8 cellular contexts compared by ENCODE assay signal in genomic region chr1:248873993-248874671, GRCh38. TPM values are rescaled to one million over a fixed set of nuclear protein-coding genes. Genes with fewer than 3 reads are reported as not detected.
DNase-seq lines count a peak whose midpoint lies in the region; ATAC-seq, FAIRE-seq and TF ChIP-seq lines count a peak whose summit lies in the region.

No MANE protein-coding gene starts in this region.

- peak overlapping the region; percentile 96 for H3K4me2 ChIP-seq in HepG2 (ENCODE audit: low read depth, low read length)

- in situ Hi-C loops in HepG2 (cut with HindIII; ENCODE audit: extremely low pct_ligation_motif_present, low pct_unique_long_range_greater_than_20kb): no loop called here

- POLR2A ChIA-PET in HepG2 (lab: Yijun Ruan, JAX): interaction anchor here (1.3 to 3.3 kb wide), 5 partner anchors 10 to 48 kb away, joined by 9 to 44 read pairs (median 20); partner anchors contain the start of genes PGBD2, SH3BP5L, ZNF672 and ZNF692

- peak; percentile 83 for ATAC-seq in Right ventricle myocardium inferior
- ATAC-seq in HG03280 (IDR thresholded peaks at IDR 0.05; ENCODE audit: unreplicated experiment): peak; percentile 55
- peak; percentile 57 for ATAC-seq in HepG2

- no peaks in the 10 kb centered on the region; a peak in 1 of 5 replicates for H3K27me3 ChIP-seq in HepG2 (ENCODE audit: control insufficient read depth in 1 of 2, insufficient read depth in 2 of 2, low read length in 2 of 2)

- peak; percentile 56 for FAIRE-seq in HepG2 (lab: Jason Lieb, UNC)

- peak overlapping the region; percentile 95 for H3K27ac ChIP-seq in HepG2 (ENCODE audit: extremely low read length, insufficient read depth, low read length)

- BruUV-seq in HepG2 (replicated peaks; lab: Mats Ljungman, UMichigan): no TSS peak

- H3K36me3 ChIP-seq in HepG2 (replicated peaks in 1 of 2; ENCODE audit: control insufficient read depth in 1 of 2, insufficient read depth in 2 of 2, low read length in 2 of 2): no peaks in the 10 kb centered on the region

- CTCF ChIA-PET in HepG2 (lab: Yijun Ruan, JAX; ENCODE audit: low intra/inter-chr PET ratio, low total read pairs): interaction anchor here (1.6 kb wide), 1 partner anchor 16 kb away, joined by 3 read pairs; the partner anchor contains the start of gene ZNF692

- H3K9ac ChIP-seq in HepG2 (ENCODE audit: insufficient read depth, low read depth, low read length): peak overlapping the region; percentile 89

- no peaks in the 10 kb centered on the region for H4K20me1 ChIP-seq in HepG2 (ENCODE audit: insufficient read depth, low read length)

- DNase-seq in Right ventricle myocardium inferior (ENCODE audit: missing footprints) (no peak), cardiac septum (ENCODE audit: low spot score) (no peak), NCI-H446 (lab: John Stamatoyannopoulos, UW) (peak; percentile 90 to 95), choroid plexus epithelial cell (ENCODE audit: low read depth) (peak; percentile 93), HepG2 (ENCODE audit: low spot score) (peak; percentile 89)
- DNase-seq in activated CD4-positive, alpha-beta T cell treated with anti-CD3 and anti-CD28 coated beads for 24 hours (ENCODE audit: low read depth in 2 of 2): peak; percentile 73 to 82
- DNase-seq in stimulated activated CD4-positive, alpha-beta T cell treated with anti-CD3 and anti-CD28 coated beads, Interleukin-2, amount 100 ng/mL, for 24 hours: peak; percentile 86 to 87

- intact Hi-C loops in Right ventricle myocardium inferior (cut with DNase I): loop anchor here (1.0 kb wide), 4 partner anchors 11 to 48 kb away; partner anchors contain the start of genes PGBD2 and ZNF692
- intact Hi-C loops in cardiac septum (cut with DNase I): loop anchor here (1.0 to 2.0 kb wide), 4 partner anchors 15 to 39 kb away; partner anchors contain the start of genes PGBD2, ZNF672 and ZNF692
- intact Hi-C loops in HepG2 (cut with micrococcal nuclease; ENCODE audit: unreplicated experiment): loop anchor here (1.0 to 2.0 kb wide), 4 partner anchors 11 to 49 kb away; partner anchors contain the start of genes PGBD2, SH3BP5L and ZNF692

- peaks cover 9% of the 10 kb centered on the region for H3K4me1 ChIP-seq in HepG2 (ENCODE audit: insufficient read depth, low read length)

- 2% methylated on average over 23 of the region's 24 CpGs for WGBS in HepG2 (ENCODE audit: low lambda C conversion rate)

- H3K4me3 ChIP-seq in choroid plexus epithelial cell (ENCODE audit: low read depth, low read length) (peak overlapping the region; percentile 87), HepG2 (replicated peaks in 1 of 3; ENCODE audit: insufficient read depth in 1 of 3, low read depth in 2 of 3, low read length in 3 of 3) (peak overlapping the region; percentile 60 to 87 (median 79))

- TF ChIP-seq RAD21 in HepG2 (CRISPR knock-in tag; IDR thresholded peaks at IDR 0.05): no peak

- TF ChIP-seq POLR2A in HepG2 (IDR thresholded peaks at IDR 0.05; ENCODE audit: insufficient read depth in 1 of 2, low read depth in 2 of 2, low read length in 2 of 2): no peak

- H3K79me2 ChIP-seq in HepG2 (ENCODE audit: insufficient read depth, low read length): no peaks in the 10 kb centered on the region

- TF ChIP-seq EP300 in HepG2 (IDR thresholded peaks at IDR 0.05; ENCODE audit: low read depth in 2 of 2, low read length in 2 of 2) (0 out of 4 replicates have a peak, but pooled peaks of 1 of the 2 experiments have one; percentile 10), HepG2 (CRISPR knock-in tag; IDR thresholded peaks at IDR 0.05; ENCODE audit: borderline replicate concordance) (no peak)

- H2AFZ ChIP-seq in HepG2 (ENCODE audit: low read length): no peak overlapping the region

- TF ChIP-seq CTCF in choroid plexus epithelial cell (conservative IDR thresholded peaks at IDR 0.05; ENCODE audit: low read depth, low read length): no peak
- TF ChIP-seq CTCF in HepG2 (CRISPR knock-in tag; IDR thresholded peaks at IDR 0.05): no peak

- H3K9me3 ChIP-seq in HepG2 (ENCODE audit: low read length): no peaks in the 10 kb centered on the region

RNA-seq across cellular contexts. Expression of gene ZNF692, which starts 15.2 kb away (rescaled TPM):
- total RNA-seq in Right ventricle myocardium inferior: 20.8 TPM
- total RNA-seq in cardiac septum: 18.1 TPM
- total RNA-seq in HepG2 (2016; rRNA removed; fragmentation: Illumina TruSeq; extraction: Trizol): 6.2 and 27.3 TPM in 2 replicates
- 6.1 and 6.8 TPM in 2 replicates for total RNA-seq in HepG2 (2016; cell fraction: cytosol; rRNA removed; fragmentation: Illumina TruSeq; extraction: Trizol; ENCODE audit: low read depth)
- total RNA-seq in HepG2 (2016; cell fraction: insoluble cytoplasmic fraction; rRNA removed; fragmentation: Illumina TruSeq; extraction: Trizol): 6.3 and 26.1 TPM in 2 replicates
- total RNA-seq in HepG2 (2016; cell fraction: membrane; rRNA removed; fragmentation: Illumina TruSeq; extraction: Trizol): 6.5 and 7.6 TPM in 2 replicates
- 39.9 and 46.9 TPM in 2 replicates for total RNA-seq in HepG2 (2016; cell fraction: nucleus; rRNA removed; fragmentation: Illumina TruSeq; extraction: Trizol)
- 45.8 and 56.0 TPM in 2 replicates for polyA plus RNA-seq in HepG2 (2011; rRNA removed)
- 11.1 and 18.9 TPM in 2 replicates for polyA plus RNA-seq in HepG2 (2011; cell fraction: cytosol; rRNA removed)
- polyA plus RNA-seq in HepG2 (2011; cell fraction: nucleus; rRNA removed): 493 and 513 TPM in 2 replicates
- 24.8 and 36.0 TPM in 2 replicates for polyA plus RNA-seq in HepG2 (2012)
- polyA plus RNA-seq in HepG2 (2016; cell fraction: cytosol; fragmentation: Illumina TruSeq; extraction: Trizol; ENCODE audit: low read depth): 4.2 and 5.0 TPM in 2 replicates
- polyA plus RNA-seq in HepG2 (2016; cell fraction: insoluble cytoplasmic fraction; fragmentation: Illumina TruSeq; extraction: Trizol; ENCODE audit: low read depth): 6.8 and 9.0 TPM in 2 replicates
- polyA plus RNA-seq in HepG2 (2016; cell fraction: membrane; fragmentation: Illumina TruSeq; extraction: Trizol; ENCODE audit: low read depth): 6.7 and 6.9 TPM in 2 replicates
- polyA plus RNA-seq in HepG2 (2016; cell fraction: nucleus; fragmentation: Illumina TruSeq; extraction: Trizol; ENCODE audit: insufficient read depth, low read depth): 133 and 150 TPM in 2 replicates
- 15.3 and 41.9 TPM in 2 replicates for polyA minus RNA-seq in HepG2 (2011; rRNA and poly(A)+ RNA removed; ENCODE audit: low replicate concordance)
- 3.1 and 3.3 TPM in 2 replicates for polyA minus RNA-seq in HepG2 (2011; cell fraction: cytosol; rRNA and poly(A)+ RNA removed)
- 33.8 and 34.6 TPM in 2 replicates for polyA minus RNA-seq in HepG2 (2011; cell fraction: nucleus; rRNA and poly(A)+ RNA removed)

RNA-seq across cellular contexts. Expression of gene PGBD2, which starts 31.9 kb away (rescaled TPM):
- total RNA-seq in Right ventricle myocardium inferior (2.9 TPM), cardiac septum (2.9 TPM), HepG2 (2016; rRNA removed; fragmentation: Illumina TruSeq; extraction: Trizol) (7.4 and 7.9 TPM in 2 replicates)
- 0.81 and 1.5 TPM in 2 replicates for total RNA-seq in HepG2 (2016; cell fraction: cytosol; rRNA removed; fragmentation: Illumina TruSeq; extraction: Trizol; ENCODE audit: low read depth)
- 7.9 and 8.9 TPM in 2 replicates for total RNA-seq in HepG2 (2016; cell fraction: insoluble cytoplasmic fraction; rRNA removed; fragmentation: Illumina TruSeq; extraction: Trizol)
- 1.8 and 2.9 TPM in 2 replicates for total RNA-seq in HepG2 (2016; cell fraction: membrane; rRNA removed; fragmentation: Illumina TruSeq; extraction: Trizol)
- 9.1 and 10.5 TPM in 2 replicates for total RNA-seq in HepG2 (2016; cell fraction: nucleus; rRNA removed; fragmentation: Illumina TruSeq; extraction: Trizol)
- polyA plus RNA-seq in HepG2 (2011; rRNA removed): 6.0 and 6.8 TPM in 2 replicates
- 3.2 and 3.4 TPM in 2 replicates for polyA plus RNA-seq in HepG2 (2011; cell fraction: cytosol; rRNA removed)
- polyA plus RNA-seq in HepG2 (2011; cell fraction: nucleus; rRNA removed): 14.7 and 16.8 TPM in 2 replicates
- 2.7 and 3.3 TPM in 2 replicates for polyA plus RNA-seq in HepG2 (2012)
- 0.41 and 0.51 TPM in 2 replicates for polyA plus RNA-seq in HepG2 (2016; cell fraction: cytosol; fragmentation: Illumina TruSeq; extraction: Trizol; ENCODE audit: low read depth)
- polyA plus RNA-seq in HepG2 (2016; cell fraction: insoluble cytoplasmic fraction; fragmentation: Illumina TruSeq; extraction: Trizol; ENCODE audit: low read depth): 6.0 and 6.6 TPM in 2 replicates
- polyA plus RNA-seq in HepG2 (2016; cell fraction: membrane; fragmentation: Illumina TruSeq; extraction: Trizol; ENCODE audit: low read depth): 1.1 and 1.2 TPM in 2 replicates
- 16.5 and 19.0 TPM in 2 replicates for polyA plus RNA-seq in HepG2 (2016; cell fraction: nucleus; fragmentation: Illumina TruSeq; extraction: Trizol; ENCODE audit: insufficient read depth, low read depth)
- polyA minus RNA-seq in HepG2 (2011; rRNA and poly(A)+ RNA removed; ENCODE audit: low replicate concordance): 4.2 and 10.7 TPM in 2 replicates
- polyA minus RNA-seq in HepG2 (2011; cell fraction: cytosol; rRNA and poly(A)+ RNA removed): 1.8 and 3.4 TPM in 2 replicates
- 6.8 and 8.1 TPM in 2 replicates for polyA minus RNA-seq in HepG2 (2011; cell fraction: nucleus; rRNA and poly(A)+ RNA removed)

RNA-seq across cellular contexts. Expression of gene ZNF672, which starts 36.1 kb away (rescaled TPM):
- 40.3 TPM for total RNA-seq in Right ventricle myocardium inferior
- total RNA-seq in cardiac septum: 40.7 TPM
- 16.8 and 17.2 TPM in 2 replicates for total RNA-seq in HepG2 (2016; rRNA removed; fragmentation: Illumina TruSeq; extraction: Trizol)
- total RNA-seq in HepG2 (2016; cell fraction: cytosol; rRNA removed; fragmentation: Illumina TruSeq; extraction: Trizol; ENCODE audit: low read depth): 3.1 and 4.0 TPM in 2 replicates
- total RNA-seq in HepG2 (2016; cell fraction: insoluble cytoplasmic fraction; rRNA removed; fragmentation: Illumina TruSeq; extraction: Trizol): 14.8 and 16.9 TPM in 2 replicates
- total RNA-seq in HepG2 (2016; cell fraction: membrane; rRNA removed; fragmentation: Illumina TruSeq; extraction: Trizol): 10.2 and 12.7 TPM in 2 replicates
- total RNA-seq in HepG2 (2016; cell fraction: nucleus; rRNA removed; fragmentation: Illumina TruSeq; extraction: Trizol): 9.1 and 12.7 TPM in 2 replicates
- 22.9 and 25.1 TPM in 2 replicates for polyA plus RNA-seq in HepG2 (2011; rRNA removed)
- 24.3 and 29.1 TPM in 2 replicates for polyA plus RNA-seq in HepG2 (2011; cell fraction: cytosol; rRNA removed)
- polyA plus RNA-seq in HepG2 (2011; cell fraction: nucleus; rRNA removed): 35.0 and 36.6 TPM in 2 replicates
- polyA plus RNA-seq in HepG2 (2012): 9.7 and 13.0 TPM in 2 replicates
- polyA plus RNA-seq in HepG2 (2016; cell fraction: cytosol; fragmentation: Illumina TruSeq; extraction: Trizol; ENCODE audit: low read depth): 1.9 and 2.9 TPM in 2 replicates
- 14.5 TPM in 2 replicates for polyA plus RNA-seq in HepG2 (2016; cell fraction: insoluble cytoplasmic fraction; fragmentation: Illumina TruSeq; extraction: Trizol; ENCODE audit: low read depth)
- polyA plus RNA-seq in HepG2 (2016; cell fraction: membrane; fragmentation: Illumina TruSeq; extraction: Trizol; ENCODE audit: low read depth): 6.4 and 6.5 TPM in 2 replicates
- polyA plus RNA-seq in HepG2 (2016; cell fraction: nucleus; fragmentation: Illumina TruSeq; extraction: Trizol; ENCODE audit: insufficient read depth, low read depth): 14.3 and 15.1 TPM in 2 replicates
- 49.0 and 55.7 TPM in 2 replicates for polyA minus RNA-seq in HepG2 (2011; rRNA and poly(A)+ RNA removed; ENCODE audit: low replicate concordance)
- polyA minus RNA-seq in HepG2 (2011; cell fraction: cytosol; rRNA and poly(A)+ RNA removed): 15.0 and 15.7 TPM in 2 replicates
- 22.0 and 24.1 TPM in 2 replicates for polyA minus RNA-seq in HepG2 (2011; cell fraction: nucleus; rRNA and poly(A)+ RNA removed)

RNA-seq across cellular contexts. Expression of gene SH3BP5L, which starts 48.4 kb away (rescaled TPM):
- total RNA-seq in Right ventricle myocardium inferior: 22.2 TPM
- 25.1 TPM for total RNA-seq in cardiac septum
- 10.2 and 14.9 TPM in 2 replicates for total RNA-seq in HepG2 (2016; rRNA removed; fragmentation: Illumina TruSeq; extraction: Trizol)
- 2.1 and 2.4 TPM in 2 replicates for total RNA-seq in HepG2 (2016; cell fraction: cytosol; rRNA removed; fragmentation: Illumina TruSeq; extraction: Trizol; ENCODE audit: low read depth)
- total RNA-seq in HepG2 (2016; cell fraction: insoluble cytoplasmic fraction; rRNA removed; fragmentation: Illumina TruSeq; extraction: Trizol): 10.1 and 14.6 TPM in 2 replicates
- total RNA-seq in HepG2 (2016; cell fraction: membrane; rRNA removed; fragmentation: Illumina TruSeq; extraction: Trizol): 6.4 and 6.5 TPM in 2 replicates
- total RNA-seq in HepG2 (2016; cell fraction: nucleus; rRNA removed; fragmentation: Illumina TruSeq; extraction: Trizol): 11.2 and 11.7 TPM in 2 replicates
- polyA plus RNA-seq in HepG2 (2011; rRNA removed): 10.3 and 12.3 TPM in 2 replicates
- 9.8 and 12.1 TPM in 2 replicates for polyA plus RNA-seq in HepG2 (2011; cell fraction: cytosol; rRNA removed)
- 27.6 and 28.0 TPM in 2 replicates for polyA plus RNA-seq in HepG2 (2011; cell fraction: nucleus; rRNA removed)
- polyA plus RNA-seq in HepG2 (2012): 6.7 and 9.1 TPM in 2 replicates
- polyA plus RNA-seq in HepG2 (2016; cell fraction: cytosol; fragmentation: Illumina TruSeq; extraction: Trizol; ENCODE audit: low read depth): 1.3 and 1.8 TPM in 2 replicates
- polyA plus RNA-seq in HepG2 (2016; cell fraction: insoluble cytoplasmic fraction; fragmentation: Illumina TruSeq; extraction: Trizol; ENCODE audit: low read depth): 7.7 and 9.1 TPM in 2 replicates
- polyA plus RNA-seq in HepG2 (2016; cell fraction: membrane; fragmentation: Illumina TruSeq; extraction: Trizol; ENCODE audit: low read depth): 3.6 and 3.7 TPM in 2 replicates
- 14.2 and 14.7 TPM in 2 replicates for polyA plus RNA-seq in HepG2 (2016; cell fraction: nucleus; fragmentation: Illumina TruSeq; extraction: Trizol; ENCODE audit: insufficient read depth, low read depth)
- polyA minus RNA-seq in HepG2 (2011; rRNA and poly(A)+ RNA removed; ENCODE audit: low replicate concordance): 18.7 and 35.4 TPM in 2 replicates
- 4.0 and 5.7 TPM in 2 replicates for polyA minus RNA-seq in HepG2 (2011; cell fraction: cytosol; rRNA and poly(A)+ RNA removed)
- polyA minus RNA-seq in HepG2 (2011; cell fraction: nucleus; rRNA and poly(A)+ RNA removed): 19.3 and 23.9 TPM in 2 replicates

Comparison
In these comparisons a context has a peak if more than half of its experiments do, and no peak if none do; other contexts are left out.
1. DNase-seq: peak in NCI-H446 (2 of 2), activated CD4-positive, alpha-beta T cell treated with anti-CD3 and anti-CD28 coated beads for 24 hours (2 of 2), choroid plexus epithelial cell (single experiment), HepG2 (single experiment) and stimulated activated CD4-positive, alpha-beta T cell treated with anti-CD3 and anti-CD28 coated beads, Interleukin-2, amount 100 ng/mL, for 24 hours (2 of 2); none in Right ventricle myocardium inferior (single experiment) and cardiac septum (single experiment).
2. Peak in every context shown above with its lines, with median percentiles within 50 percentile points of each other: ATAC-seq.